Comparison of ENCODE assay signal across 1 cellular context in the genomic region with DNA sequence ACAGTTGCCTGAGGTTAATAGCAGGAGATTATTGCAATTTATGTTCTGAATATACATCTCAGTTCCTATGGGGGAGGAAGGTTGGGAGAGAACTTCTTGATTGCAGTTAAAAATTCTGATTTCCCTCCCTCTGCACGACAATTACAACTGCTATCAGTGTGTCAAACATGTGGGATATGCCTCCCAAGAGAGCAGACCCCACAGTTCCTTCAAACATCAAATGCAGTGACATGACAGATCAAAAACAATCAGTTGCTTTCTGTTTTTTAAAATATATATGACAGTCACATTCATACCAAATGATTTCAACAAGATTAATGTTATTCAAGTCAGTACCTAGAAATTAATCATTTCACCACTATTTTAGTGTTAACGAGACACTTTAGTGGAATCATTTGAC.
TF ChIP-seq lines count a peak whose summit lies in the region.

No MANE protein-coding gene starts in this region.

TF ChIP-seq in K562, 482 proteins besides CTCF, POLR2A, EP300 and RAD21 (continued from another document):
- TF ChIP-seq, protein P1, sequence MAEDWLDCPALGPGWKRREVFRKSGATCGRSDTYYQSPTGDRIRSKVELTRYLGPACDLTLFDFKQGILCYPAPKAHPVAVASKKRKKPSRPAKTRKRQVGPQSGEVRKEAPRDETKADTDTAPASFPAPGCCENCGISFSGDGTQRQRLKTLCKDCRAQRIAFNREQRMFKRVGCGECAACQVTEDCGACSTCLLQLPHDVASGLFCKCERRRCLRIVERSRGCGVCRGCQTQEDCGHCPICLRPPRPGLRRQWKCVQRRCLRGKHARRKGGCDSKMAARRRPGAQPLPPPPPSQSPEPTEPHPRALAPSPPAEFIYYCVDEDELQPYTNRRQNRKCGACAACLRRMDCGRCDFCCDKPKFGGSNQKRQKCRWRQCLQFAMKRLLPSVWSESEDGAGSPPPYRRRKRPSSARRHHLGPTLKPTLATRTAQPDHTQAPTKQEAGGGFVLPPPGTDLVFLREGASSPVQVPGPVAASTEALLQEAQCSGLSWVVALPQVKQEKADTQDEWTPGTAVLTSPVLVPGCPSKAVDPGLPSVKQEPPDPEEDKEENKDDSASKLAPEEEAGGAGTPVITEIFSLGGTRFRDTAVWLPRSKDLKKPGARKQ (CRISPR knock-in tag; IDR thresholded peaks at IDR 0.05): no peak
- TF ChIP-seq SMC3 (conservative IDR thresholded peaks at IDR 0.05; ENCODE audit: insufficient read depth, low read depth, low read length) (no peak), HNRNPK (IDR thresholded peaks at IDR 0.05; ENCODE audit: low read depth, low read length, poor library complexity, severe bottlenecking) (no peak), RBM34 (IDR thresholded peaks at IDR 0.05; ENCODE audit: borderline replicate concordance, insufficient read depth, low read length) (no peak), ZNF76 (CRISPR knock-in tag; IDR thresholded peaks at IDR 0.05; ENCODE audit: borderline replicate concordance) (no peak)
